19 cellular contexts compared by ENCODE assay signal in the genomic region with DNA sequence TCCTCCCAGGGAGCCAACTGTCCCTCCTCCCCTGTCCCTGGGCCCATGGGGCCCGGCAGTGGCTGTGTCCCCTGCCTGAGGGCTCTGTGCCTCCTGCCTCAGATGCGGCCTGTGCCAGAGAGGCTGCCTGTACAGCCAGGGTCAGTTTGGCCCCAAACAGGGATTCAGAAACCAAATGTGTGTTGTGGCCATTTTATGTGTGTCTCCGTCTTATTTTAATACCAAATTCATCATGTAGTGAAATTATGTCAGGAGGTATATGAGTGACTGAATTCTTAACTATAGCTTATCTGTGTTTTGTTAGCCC.
"Had no signal": no experiment of that assay in that cellular context is flagged by ENCODE, and none has a peak within 500 bp of the region (broad histone marks: within the 10 kb centered on the region; RNA-seq: fewer than 3 reads in every experiment).

No MANE protein-coding gene starts in this region.

- H3K4me1 Mint-ChIP-seq: endodermal cell; naive B cell; stimulated activated effector memory CD8-positive, alpha-beta T cell treated with anti-CD3 and anti-CD28 coated beads, Interleukin-12 subunit alpha, Interleukin-12 subunit beta, amount 100 ng/mL, for 72 hours had no signal

- H3K4me3 ChIP-seq: gastroesophageal sphincter, hepatocyte, prostate gland, right lobe of liver had no signal

- H3K9ac ChIP-seq: parathyroid adenoma had no signal

- DNase-seq: cerebellar nuclear complex; dermis blood vessel endothelial cell; endodermal cell; glutamatergic neuron; naive B cell; retina; right lobe of liver; stimulated activated CD4-positive, alpha-beta T cell treated with anti-CD3 and anti-CD28 coated beads, Interleukin-4, amount 100 ng/mL, for 1 hour; stimulated activated CD8-positive, alpha-beta memory T cell treated with anti-CD3 and anti-CD28 coated beads, Interleukin-4, amount 100 ng/mL, for 48 hours had no signal

- H3K4me3 Mint-ChIP-seq: endodermal cell; naive B cell; stimulated activated effector memory CD8-positive, alpha-beta T cell treated with anti-CD3 and anti-CD28 coated beads, Interleukin-12 subunit alpha, Interleukin-12 subunit beta, amount 100 ng/mL, for 72 hours; stimulated activated naive CD8-positive, alpha-beta T cell treated with anti-CD3 and anti-CD28 coated beads, Interleukin-15, Interleukin-2, amounts not matched to agents 100 ng/mL and 50 ng/mL, for 24 hours; type B pancreatic cell had no signal

- FAIRE-seq: colon, urothelium cell line had no signal

- H3K27me3 Mint-ChIP-seq: naive B cell; stimulated activated naive CD8-positive, alpha-beta T cell treated with anti-CD3 and anti-CD28 coated beads, Interleukin-15, Interleukin-2, amounts not matched to agents 100 ng/mL and 50 ng/mL, for 24 hours; type B pancreatic cell had no signal

- H3K9me3 ChIP-seq: gastroesophageal sphincter, neutrophil, prostate gland, right lobe of liver had no signal

- H3K27ac ChIP-seq: gastroesophageal sphincter, hepatocyte, neutrophil, parathyroid adenoma, prostate gland, right lobe of liver had no signal

- ATAC-seq: gastroesophageal sphincter; stimulated activated effector memory CD8-positive, alpha-beta T cell treated with anti-CD3 and anti-CD28 coated beads, Interleukin-12 subunit alpha, Interleukin-12 subunit beta, amount 100 ng/mL, for 72 hours had no signal

- H3K27ac Mint-ChIP-seq: endodermal cell; stimulated activated naive CD8-positive, alpha-beta T cell treated with anti-CD3 and anti-CD28 coated beads, Interleukin-15, Interleukin-2, amounts not matched to agents 100 ng/mL and 50 ng/mL, for 24 hours had no signal

- H3K4me1 ChIP-seq: gastroesophageal sphincter, parathyroid adenoma, prostate gland, right lobe of liver had no signal

- H3K27me3 ChIP-seq: gastroesophageal sphincter, hepatocyte, neutrophil, right lobe of liver had no signal

- H3K9me3 Mint-ChIP-seq: endodermal cell; naive B cell; stimulated activated effector memory CD8-positive, alpha-beta T cell treated with anti-CD3 and anti-CD28 coated beads, Interleukin-12 subunit alpha, Interleukin-12 subunit beta, amount 100 ng/mL, for 72 hours; stimulated activated naive CD8-positive, alpha-beta T cell treated with anti-CD3 and anti-CD28 coated beads, Interleukin-15, Interleukin-2, amounts not matched to agents 100 ng/mL and 50 ng/mL, for 24 hours; type B pancreatic cell had no signal
